Comparison of ENCODE assay signal across 8 cellular contexts in the genomic region with DNA sequence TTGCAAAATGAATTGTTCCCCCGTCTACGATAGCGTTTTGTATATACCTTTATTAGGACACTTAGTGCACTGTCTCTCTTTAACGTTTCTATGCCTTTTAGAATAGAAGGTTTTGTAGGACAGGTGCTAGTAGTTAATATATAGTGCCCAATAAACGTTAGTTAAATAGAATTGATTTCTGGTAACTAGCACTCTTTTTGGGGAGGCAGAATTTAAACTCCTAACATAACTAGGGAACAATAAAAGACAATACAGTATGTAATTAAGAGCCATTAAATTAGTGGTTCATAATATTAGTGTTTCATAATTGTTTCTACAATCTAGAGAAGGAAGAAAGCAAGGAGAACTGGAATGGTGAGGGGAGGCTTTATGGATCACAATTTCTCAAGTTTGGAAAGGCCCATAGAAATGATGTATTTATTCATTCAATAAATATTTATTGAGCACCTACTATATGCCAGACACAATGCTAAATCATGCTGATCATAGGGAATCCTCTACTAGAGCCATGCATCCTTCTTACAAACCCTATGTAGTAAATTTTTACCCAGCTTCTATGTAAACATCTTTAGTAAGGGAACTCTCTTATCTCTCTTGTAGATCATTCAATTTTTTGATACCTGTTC. TPM values are rescaled to one million over a fixed set of nuclear protein-coding genes. Genes with fewer than 3 reads are reported as not detected.
A peak's percentile ranks its signal among the peaks of the same experiment; 100 is the strongest.
DNase-seq lines count a peak whose midpoint lies in the region; ATAC-seq and TF ChIP-seq lines count a peak whose summit lies in the region.

No MANE protein-coding gene starts in this region.

- peaks cover 38% of the 10 kb centered on the region for H3K27me3 Mint-ChIP-seq in Calu3 (ENCODE audit: unreplicated experiment)

- TF ChIP-seq POLR2A in esophagus muscularis mucosa (IDR thresholded peaks at IDR 0.05; ENCODE audit: low read depth): no peak

- intact Hi-C loops in Calu3 (cut with micrococcal nuclease; ENCODE audit: unreplicated experiment): loop anchor here (2.0 kb wide), 1 partner anchor 38 kb away; a partner anchor contains a TSS
- intact Hi-C loops in esophagus muscularis mucosa (cut with DNase I): no loop called here

- peak overlapping the region; percentile 46 for H3K4me3 ChIP-seq in RWPE2 (ENCODE audit: severe bottlenecking)
- peak overlapping the region; percentile 58 to 76 (median 68) for H3K4me3 ChIP-seq in esophagus muscularis mucosa
- peak overlapping the region; percentile 48 for H3K4me3 ChIP-seq in parathyroid adenoma (ENCODE audit: low read depth, low read length)

- H3K27me3 ChIP-seq in RWPE2 (ENCODE audit: insufficient read depth, poor library complexity, severe bottlenecking) (no peaks in the 10 kb centered on the region), esophagus muscularis mucosa (no peaks in the 10 kb centered on the region), parathyroid adenoma (ENCODE audit: control insufficient read depth, insufficient read depth, low read length) (no peaks in the 10 kb centered on the region)

- H3K4me3 Mint-ChIP-seq in Calu3 (ENCODE audit: low read depth, unreplicated experiment): peak overlapping the region; percentile 89

- peaks cover 9% of the 10 kb centered on the region for H3K79me2 ChIP-seq in parathyroid adenoma

- H3K9ac ChIP-seq in parathyroid adenoma: no peak overlapping the region

- peaks cover 15% of the 10 kb centered on the region for H3K4me1 ChIP-seq in RWPE2 (ENCODE audit: insufficient read depth, poor library complexity, severe bottlenecking)
- peaks cover 20 to 56% (median 54%) of the 10 kb centered on the region in 4 donors for H3K4me1 ChIP-seq in esophagus muscularis mucosa
- peaks cover 6% of the 10 kb centered on the region for H3K4me1 ChIP-seq in parathyroid adenoma

- DNase-seq in Calu3 (no peak), RWPE2 (ENCODE audit: low spot score) (no peak), esophagus muscularis mucosa (ENCODE audit: extremely low spot score) (no peak), putamen (ENCODE audit: low spot score) (no peak), OCI-M2 (lab: John Stamatoyannopoulos, UW; ENCODE audit: unreplicated experiment) (no peak), COLO829 (ENCODE audit: low spot score) (no peak)

- TF ChIP-seq CTCF in Calu3 (IDR thresholded peaks at IDR 0.05; ENCODE audit: unreplicated experiment) (no peak), RWPE2 (IDR thresholded peaks at IDR 0.05; ENCODE audit: poor library complexity, severe bottlenecking) (no peak), esophagus muscularis mucosa (IDR thresholded peaks at IDR 0.05) (no peak), parathyroid adenoma (IDR thresholded peaks at IDR 0.05) (no peak)

- H3K9me3 ChIP-seq in RWPE2 (ENCODE audit: severe bottlenecking) (no peaks in the 10 kb centered on the region), esophagus muscularis mucosa (peaks cover 0 to 9% (median 3%) of the 10 kb centered on the region in 4 donors), parathyroid adenoma (ENCODE audit: control insufficient read depth, low read length) (no peaks in the 10 kb centered on the region)

- peaks cover 48% of the 10 kb centered on the region for H3K4me1 Mint-ChIP-seq in Calu3 (ENCODE audit: low read depth, unreplicated experiment)

- H3K9me3 Mint-ChIP-seq in Calu3 (ENCODE audit: low read depth, unreplicated experiment): no peaks in the 10 kb centered on the region

- 2% methylated on average over 5 of the region's 5 CpGs for WGBS in esophagus muscularis mucosa

- no peak for TF ChIP-seq EP300 in esophagus muscularis mucosa (IDR thresholded peaks at IDR 0.05)

- H3K27ac Mint-ChIP-seq in Calu3 (ENCODE audit: unreplicated experiment): peak overlapping the region; percentile 74

- CTCF ChIA-PET in Calu3 (lab: Charles Lee): interaction anchor here (0.6 to 2.6 kb wide), 8 partner anchors 12 to 140 kb away, joined by 3 to 20 read pairs (median 7); a partner anchor contains a TSS

- ATAC-seq in RWPE2 (ENCODE audit: low read depth) (no peak), HG03045 (IDR thresholded peaks at IDR 0.05; ENCODE audit: unreplicated experiment) (no peak)

- H3K36me3 ChIP-seq in RWPE2 (ENCODE audit: low read depth) (0 out of 2 replicates have a peak, but pooled peaks cover 3% of the 10 kb centered on the region), esophagus muscularis mucosa (no peaks in the 10 kb centered on the region), parathyroid adenoma (ENCODE audit: control insufficient read depth, insufficient read depth, low read length) (no peaks in the 10 kb centered on the region)

- peak overlapping the region; percentile 78 for H3K4me2 ChIP-seq in parathyroid adenoma (ENCODE audit: low read length)

- H3K27ac ChIP-seq in RWPE2 (ENCODE audit: poor library complexity, severe bottlenecking) (peak overlapping the region; percentile 80), esophagus muscularis mucosa (replicated peaks in 1 of 4) (peak overlapping the region; percentile 98 to 100 (median 98)), parathyroid adenoma (peak overlapping the region; percentile 92)

- peaks cover 27% of the 10 kb centered on the region for H3K36me3 Mint-ChIP-seq in Calu3 (ENCODE audit: insufficient read depth, unreplicated experiment)

- no TSS peak for BruUV-seq in Calu3 (replicated peaks; lab: Mats Ljungman, UMichigan)

- peak overlapping the region; percentile 67 for H2AFZ ChIP-seq in parathyroid adenoma

RNA-seq across cellular contexts. Expression of a gene that starts 0.7 kb away (rescaled TPM):
- total RNA-seq in Calu3 (2022) (9.9 and 11.5 TPM in 2 replicates), esophagus muscularis mucosa (10 to 100 TPM; 29.0 to 41.5 (median 35.5) TPM)

RNA-seq across cellular contexts. Expression of a gene that starts 0.9 kb away (rescaled TPM):
- 0.19 and 0.27 TPM in 2 replicates for total RNA-seq in Calu3 (2022)
- total RNA-seq in esophagus muscularis mucosa: 1 to 10 TPM in 3 of 4 donors, under 1 TPM in 1; 0.66 to 1.7 (median 1.3) TPM

RNA-seq across cellular contexts. Expression of a gene that starts 7.4 kb away (rescaled TPM):
- 6.3 and 7.2 TPM in 2 replicates for total RNA-seq in Calu3 (2022)
- total RNA-seq in esophagus muscularis mucosa: 10 to 100 TPM; 33.2 to 55.0 (median 41.7) TPM

RNA-seq across cellular contexts. Expression of a gene that starts 31.1 kb away (rescaled TPM):
- total RNA-seq in Calu3 (2022) (18.5 and 27.3 TPM in 2 replicates), esophagus muscularis mucosa (1,000 to 10,000 TPM; 1,186 to 4,171 (median 2,482) TPM)

RNA-seq across cellular contexts. Expression of a gene that starts 37.9 kb away (rescaled TPM):
- total RNA-seq in Calu3 (2022) (167 and 177 TPM in 2 replicates), esophagus muscularis mucosa (100 to 1,000 TPM in 1 of 4 donors, 10 to 100 TPM in 3; 42.8 to 119 (median 69.7) TPM)
